In the genomic region with DNA sequence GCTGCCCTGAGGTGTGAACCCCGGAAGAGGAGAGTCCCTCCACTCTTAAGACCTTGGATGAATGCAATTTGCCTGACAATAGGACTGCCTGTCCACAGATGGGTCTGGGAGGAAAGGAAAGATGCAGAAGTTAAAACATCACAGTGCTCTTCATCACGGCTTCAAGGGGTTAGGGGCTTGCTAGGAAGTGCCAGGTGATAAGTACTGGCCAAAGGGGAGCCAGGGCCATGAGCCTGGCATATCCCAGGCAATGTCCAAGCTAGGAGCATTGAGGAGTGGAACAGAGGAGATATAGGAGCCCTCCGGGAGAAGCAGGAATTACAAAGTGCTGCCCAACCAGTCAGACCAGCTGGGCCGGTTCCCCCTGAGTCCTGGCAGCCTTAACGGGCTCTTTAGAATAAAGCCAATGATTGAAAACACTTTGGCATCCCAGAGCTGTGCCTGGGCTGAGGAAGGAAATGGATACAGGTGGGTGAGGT, we compare ENCODE assay signal across 8 cellular contexts. TPM values are rescaled to one million over a fixed set of nuclear protein-coding genes. Genes with fewer than 3 reads are reported as not detected.
DNase-seq lines count a peak whose midpoint lies in the region; ATAC-seq, FAIRE-seq and TF ChIP-seq lines count a peak whose summit lies in the region.
"Not testable (repeated sequence)": the region's sequence is repeated elsewhere in the genome, so short reads cannot be mapped to it uniquely, and the experiment has no call there.
"Had no signal": no experiment of that assay in that cellular context is flagged by ENCODE, and none has a peak within 500 bp of the region (broad histone marks: within the 10 kb centered on the region; RNA-seq: fewer than 3 reads in every experiment).

No MANE protein-coding gene starts in this region.

- H3K4me3 Mint-ChIP-seq in activated CD4-positive, alpha-beta T cell treated with anti-CD3 and anti-CD28 coated beads for 36 hours, result not testable (repeated sequence)

- ATAC-seq in activated CD4-positive, alpha-beta T cell treated with anti-CD3 and anti-CD28 coated beads for 36 hours, result not testable (repeated sequence)

- H2AK5ac ChIP-seq in neuronal stem cell (ENCODE audit: low read depth, low read length), result not testable (repeated sequence)

- H2BK15ac ChIP-seq in neuronal stem cell (ENCODE audit: low read length), result not testable (repeated sequence)

- H3K4me3 ChIP-seq in coronary artery; keratinocyte (ENCODE audit: control insufficient read depth in 2 of 3, extremely low read depth in 1 of 3, insufficient read depth in 2 of 3, low read depth in 1 of 3, low read length in 3 of 3); neuronal stem cell (ENCODE audit: low read length in 2 of 2): not testable (repeated sequence)

- H3K36me3 ChIP-seq in keratinocyte (ENCODE audit: control insufficient read depth in 2 of 2, extremely low read depth in 1 of 2, insufficient read depth in 2 of 2, low read length in 2 of 2); neuronal stem cell (replicated peaks in 1 of 2; ENCODE audit: control insufficient read depth in 2 of 2, insufficient read depth in 2 of 2, low read length in 2 of 2): not testable (repeated sequence)

- H4K20me1 ChIP-seq in keratinocyte (ENCODE audit: control insufficient read depth, extremely low read depth, insufficient read depth, low read length), result not testable (repeated sequence)

- not testable (repeated sequence) for H3K23ac ChIP-seq in neuronal stem cell (ENCODE audit: low read depth, low read length, poor library complexity)

- H2BK12ac ChIP-seq in neuronal stem cell (ENCODE audit: low read length), result not testable (repeated sequence)

- H3K4ac ChIP-seq in neuronal stem cell (ENCODE audit: low read length), result not testable (repeated sequence)

- not testable (repeated sequence) for H4K91ac ChIP-seq in neuronal stem cell (ENCODE audit: low read depth, low read length, poor library complexity)

- TF ChIP-seq RAD21 in Ishikawa (IDR thresholded peaks at IDR 0.05; ENCODE audit: low read depth), result not testable (repeated sequence)

- not testable (repeated sequence) for H3K4me2 ChIP-seq in keratinocyte (ENCODE audit: control insufficient read depth, extremely low read depth, insufficient read depth, low read depth, low read length); neuronal stem cell (ENCODE audit: insufficient read depth, low read length, poor library complexity, severe bottlenecking)

- H3K27me3 Mint-ChIP-seq in activated CD4-positive, alpha-beta T cell treated with anti-CD3 and anti-CD28 coated beads for 36 hours, result not testable (repeated sequence)

- CTCF ChIA-PET in activated CD4-positive, alpha-beta T cell treated with anti-CD3 and anti-CD28 coated beads for 36 hours (lab: Charles Lee), result interaction anchor here (0.6 kb wide), 1 partner anchor 58 kb away, joined by 4 read pairs; no protein-coding TSS in a partner anchor

- not testable (repeated sequence) for H2BK120ac ChIP-seq in neuronal stem cell (ENCODE audit: low read depth, low read length)

- not testable (repeated sequence) for TF ChIP-seq EP300 in Ishikawa (IDR thresholded peaks at IDR 0.05; ENCODE audit: borderline replicate concordance)

- TF ChIP-seq POLR2A in GM12891 (IDR thresholded peaks at IDR 0.05; ENCODE audit: low read depth, low read length), result not testable (repeated sequence)

- not testable (repeated sequence) for TF ChIP-seq CTCF in coronary artery (IDR thresholded peaks at IDR 0.05); keratinocyte (optimal IDR thresholded peaks at IDR 0.05 in 1 of 3, IDR thresholded peaks at IDR 0.05 in 1 of 3, conservative IDR thresholded peaks at IDR 0.05 in 1 of 3; ENCODE audit: extremely low read depth in 1 of 3, insufficient read depth in 2 of 3, low read length in 3 of 3)

- not testable (repeated sequence) for H3K36me3 Mint-ChIP-seq in activated CD4-positive, alpha-beta T cell treated with anti-CD3 and anti-CD28 coated beads for 36 hours (ENCODE audit: low read depth)

- no CpG with 5 or more reads among the region's 5 CpGs for WGBS in neuronal stem cell (ENCODE audit: extremely low coverage in 2 of 2, insufficient read length in 2 of 2, insufficient replicate concordance in 1 of 2), 2 donors

- not testable (repeated sequence) for H3K4me1 Mint-ChIP-seq in activated CD4-positive, alpha-beta T cell treated with anti-CD3 and anti-CD28 coated beads for 36 hours

- not testable (repeated sequence) for H3K27ac ChIP-seq in coronary artery; keratinocyte (ENCODE audit: control insufficient read depth, insufficient read depth, low read length); neuronal stem cell (replicated peaks; ENCODE audit: low read length)

- not testable (repeated sequence) for H3K4me1 ChIP-seq in keratinocyte (ENCODE audit: control insufficient read depth, extremely low read depth, insufficient read depth, low read length); neuronal stem cell (ENCODE audit: control insufficient read depth in 2 of 2, insufficient read depth in 1 of 2, low read depth in 1 of 2, low read length in 2 of 2)

- FAIRE-seq in GM12891 (lab: Jason Lieb, UNC) (peak; percentile 60), keratinocyte (lab: Jason Lieb, UNC) (peak; percentile 93)

- H3K79me2 ChIP-seq in keratinocyte (ENCODE audit: control insufficient read depth, insufficient read depth, low read length), result not testable (repeated sequence)

- not testable (repeated sequence) for H3K79me1 ChIP-seq in neuronal stem cell (ENCODE audit: low read depth, low read length)

- not testable (repeated sequence) for DNase-seq in GM12891 (ENCODE audit: insufficient read length, low spot score); keratinocyte (ENCODE audit: low read depth, low spot score); neuronal stem cell (ENCODE audit: low spot score)
- DNase-seq in NCI-H526 (lab: John Stamatoyannopoulos, UW), result peak; percentile 85 to 87
- peak; percentile 2 for DNase-seq in activated CD4-positive, alpha-beta T cell treated with anti-CD3 and anti-CD28 coated beads for 36 hours
- DNase-seq in coronary artery (ENCODE audit: low spot score), result peak; percentile 14

- H3K14ac ChIP-seq in neuronal stem cell (ENCODE audit: low read length), result not testable (repeated sequence)

- H3K9ac ChIP-seq in keratinocyte (ENCODE audit: control insufficient read depth, extremely low read depth, insufficient read depth, low read length); neuronal stem cell (ENCODE audit: low read depth, low read length, poor library complexity): not testable (repeated sequence)

- not testable (repeated sequence) for H2AFZ ChIP-seq in keratinocyte (ENCODE audit: control insufficient read depth, low read length)
- H2AFZ ChIP-seq in neuronal stem cell (ENCODE audit: low read length), result peak overlapping the region; percentile 69

- intact Hi-C loops in activated CD4-positive, alpha-beta T cell treated with anti-CD3 and anti-CD28 coated beads for 36 hours (cut with DNase I, micrococcal nuclease), result not testable (repeated sequence)

- POLR2A ChIA-PET in activated CD4-positive, alpha-beta T cell treated with anti-CD3 and anti-CD28 coated beads for 36 hours (lab: Charles Lee), result not testable (repeated sequence)

- not testable (repeated sequence) for H2BK5ac ChIP-seq in neuronal stem cell (ENCODE audit: low read length)

- H4K8ac ChIP-seq in neuronal stem cell (ENCODE audit: low read depth, low read length), result not testable (repeated sequence)

- not testable (repeated sequence) for H3K9me3 Mint-ChIP-seq in activated CD4-positive, alpha-beta T cell treated with anti-CD3 and anti-CD28 coated beads for 36 hours (ENCODE audit: low read depth)

- not testable (repeated sequence) for H3K9me1 ChIP-seq in keratinocyte (ENCODE audit: control insufficient read depth, extremely low read depth, insufficient read depth, low read length)

- H3K18ac ChIP-seq in neuronal stem cell (ENCODE audit: low read length), result not testable (repeated sequence)

- not testable (repeated sequence) for H3K27me3 ChIP-seq in keratinocyte (ENCODE audit: control insufficient read depth, extremely low read depth, insufficient read depth, low read length)
- peaks cover 0 to 11% (median 0%) of the 10 kb centered on the region in 3 experiments for H3K27me3 ChIP-seq in neuronal stem cell (ENCODE audit: control insufficient read depth in 3 of 3, insufficient read depth in 3 of 3, low read depth in 1 of 3, low read length in 3 of 3)

- dilution Hi-C loops in keratinocyte (cut with MboI; ENCODE audit: extremely low pct_ligation_motif_present, low sequenced_read_pairs), result not testable (repeated sequence)

- H3K9me3 ChIP-seq in keratinocyte (ENCODE audit: control insufficient read depth, low read depth, low read length); neuronal stem cell (replicated peaks in 1 of 2; ENCODE audit: control insufficient read depth in 2 of 2, insufficient read depth in 1 of 2, low read depth in 1 of 2, low read length in 2 of 2): not testable (repeated sequence)

- H3K27ac Mint-ChIP-seq in activated CD4-positive, alpha-beta T cell treated with anti-CD3 and anti-CD28 coated beads for 36 hours, result not testable (repeated sequence)

RNA-seq across cellular contexts. Expression of gene BMF, which starts 16.2 kb away (rescaled TPM):
- 17.7 TPM for polyA plus RNA-seq in GM12891 (2012; ENCODE audit: low read depth, missing spikeins)
- total RNA-seq in activated CD4-positive, alpha-beta T cell treated with anti-CD3 and anti-CD28 coated beads for 36 hours, result 1 to 10 TPM; 7.6 to 8.4 TPM
- 0.05 to 0.30 TPM (median 0.13 TPM) in 3 replicates for polyA plus RNA-seq in keratinocyte
- 0.07 TPM for polyA plus RNA-seq in keratinocyte (2011; ENCODE audit: low read depth)
- 0.04 and 0.12 TPM in 2 replicates for polyA plus RNA-seq in keratinocyte (2011; cell fraction: cytosol; rRNA removed)
- 0.15 and 0.72 TPM in 2 replicates for polyA plus RNA-seq in keratinocyte (2011; cell fraction: nucleus; rRNA removed)
- 0.02 and 0.24 TPM in 2 replicates for polyA plus RNA-seq in keratinocyte (2012; ENCODE audit: low replicate concordance)
- polyA minus RNA-seq in keratinocyte, result 0.16 to 0.36 TPM (median 0.16 TPM) in 3 replicates
- not detected for polyA minus RNA-seq in keratinocyte (2011; cell fraction: cytosol; rRNA and poly(A)+ RNA removed)
- polyA minus RNA-seq in keratinocyte (2011; cell fraction: nucleus; rRNA and poly(A)+ RNA removed), result 0.32 and 1.0 TPM in 2 replicates
- polyA plus RNA-seq in neuronal stem cell (2013, experiment 1 of 2), result 6.6 TPM
- 6.6 TPM for polyA plus RNA-seq in neuronal stem cell (2013, experiment 2 of 2)

RNA-seq across cellular contexts. Expression of gene BUB1B, which starts 36.0 kb away (rescaled TPM):
- 35.6 TPM for polyA plus RNA-seq in GM12891 (2012; ENCODE audit: low read depth, missing spikeins)
- 10 to 100 TPM; 95.3 to 99.5 TPM for total RNA-seq in activated CD4-positive, alpha-beta T cell treated with anti-CD3 and anti-CD28 coated beads for 36 hours
- 3.3 to 19.7 TPM (median 9.3 TPM) in 3 replicates for polyA plus RNA-seq in keratinocyte
- 1.1 TPM for polyA plus RNA-seq in keratinocyte (2011; ENCODE audit: low read depth)
- 2.3 and 4.5 TPM in 2 replicates for polyA plus RNA-seq in keratinocyte (2011; cell fraction: cytosol; rRNA removed)
- 9.9 and 10.8 TPM in 2 replicates for polyA plus RNA-seq in keratinocyte (2011; cell fraction: nucleus; rRNA removed)
- 0.27 and 8.8 TPM in 2 replicates for polyA plus RNA-seq in keratinocyte (2012; ENCODE audit: low replicate concordance)
- polyA minus RNA-seq in keratinocyte, result 1.7 to 11.2 TPM (median 9.2 TPM) in 3 replicates
- 8.4 TPM for polyA minus RNA-seq in keratinocyte (2011; cell fraction: cytosol; rRNA and poly(A)+ RNA removed)
- polyA minus RNA-seq in keratinocyte (2011; cell fraction: nucleus; rRNA and poly(A)+ RNA removed), result 2.7 and 6.0 TPM in 2 replicates
- polyA plus RNA-seq in neuronal stem cell (2013, experiment 1 of 2), result 55.5 TPM
- polyA plus RNA-seq in neuronal stem cell (2013, experiment 2 of 2), result 55.2 TPM
- polyA plus RNA-seq: naive thymus-derived CD4-positive, alpha-beta T cell had no signal
